In the genomic region with DNA sequence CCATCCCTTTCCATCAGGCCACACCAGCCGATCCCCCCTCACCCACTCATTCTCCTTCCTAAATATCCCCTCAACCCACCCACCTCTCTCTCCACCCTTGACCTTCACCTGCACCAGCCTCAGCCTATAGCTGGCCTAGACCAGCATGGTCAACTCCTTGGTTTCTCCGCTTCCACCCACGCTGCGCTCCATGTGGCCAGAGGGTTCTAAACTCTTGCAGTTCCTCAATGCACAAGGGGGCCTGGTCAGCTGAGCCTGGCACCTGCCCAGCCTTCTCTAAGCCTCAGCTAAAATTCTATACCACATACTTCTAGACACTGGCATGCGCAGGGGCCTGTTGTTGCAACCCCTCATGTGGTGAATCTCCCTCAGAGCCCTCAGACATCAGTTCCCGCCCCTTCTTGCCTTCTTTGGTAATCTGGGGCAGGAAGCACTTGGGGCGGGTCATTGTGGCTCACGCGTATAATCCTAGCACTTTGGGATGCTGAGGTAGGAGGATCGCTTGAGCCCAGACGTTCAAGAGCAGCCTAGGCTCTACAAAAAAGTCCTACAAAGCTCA, we compare ENCODE assay signal across 23 cellular contexts. TPM values are rescaled to one million over a fixed set of nuclear protein-coding genes. Genes with fewer than 3 reads are reported as not detected.
DNase-seq lines count a peak whose midpoint lies in the region; ATAC-seq, FAIRE-seq and TF ChIP-seq lines count a peak whose summit lies in the region.
"Had no signal": no experiment of that assay in that cellular context is flagged by ENCODE, and none has a peak within 500 bp of the region (broad histone marks: within the 10 kb centered on the region; RNA-seq: fewer than 3 reads in every experiment).

No MANE protein-coding gene starts in this region.

- peaks cover 23% of the 10 kb centered on the region for H3K36me3 Mint-ChIP-seq in neural crest cell (ENCODE audit: low read depth)

- WGBS in K562 (ENCODE audit: insufficient coverage, low coverage, missing lambda C conversion rate): 68% methylated on average over 11 of the region's 11 CpGs

- H3K9me3 ChIP-seq in K562 (replicated peaks; ENCODE audit: control insufficient read depth, insufficient read depth, low read depth, low read length): no peaks in the 10 kb centered on the region
- no peaks in the 10 kb centered on the region for H3K9me3 ChIP-seq in right atrium auricular region
- H3K9me3 ChIP-seq: BE2C, ovary, sigmoid colon, vagina had no signal

- no TSS peak for BruUV-seq in K562 (replicated peaks; lab: Mats Ljungman, UMichigan)

- H3K4me3 ChIP-seq in K562 (no peak overlapping the region), right atrium auricular region (no peak overlapping the region)
- H3K4me3 ChIP-seq: ovary, sigmoid colon, vagina had no signal

- no peak for TF ChIP-seq POLR2A in K562 (conservative IDR thresholded peaks at IDR 0.05)

- no peaks in the 10 kb centered on the region for H3K9me1 ChIP-seq in K562 (ENCODE audit: control insufficient read depth, insufficient read depth, low read length)

- H3K36me3 ChIP-seq in K562 (ENCODE audit: control insufficient read depth, insufficient read depth, low read length): peaks cover 21% of the 10 kb centered on the region; the same call in 2 of the 3 replicates
- no peaks in the 10 kb centered on the region for H3K36me3 ChIP-seq in right atrium auricular region
- H3K36me3 ChIP-seq: ovary had no signal

- intact Hi-C loops in K562 (cut with micrococcal nuclease): no loop called here

- peak; percentile 67 for DNase-seq in SIG-M5 treated with dmso at 0.1 percent for 504 hours (lab: John Stamatoyannopoulos, UW; ENCODE audit: unreplicated experiment)
- no peak for DNase-seq in SIG-M5 (lab: John Stamatoyannopoulos, UW)
- peak; percentile 93 for DNase-seq in MV-4-11 (lab: John Stamatoyannopoulos, UW)
- no peak for DNase-seq in K562 (ENCODE audit: extremely low read depth in 1 of 4, low spot score in 3 of 4)
- DNase-seq in neural crest cell (ENCODE audit: low read depth, low spot score): no peak
- no peak for DNase-seq in right atrium auricular region (ENCODE audit: low spot score)
- DNase-seq in ACHN: no peak
- no peak for DNase-seq in dedifferentiated amniotic fluid mesenchymal stem cell (ENCODE audit: extremely low spot score)
- DNase-seq: 8988T; activated CD4-positive, alpha-beta T cell treated with anti-CD3 and anti-CD28 coated beads, Interleukin-2, amount 50 U/mL, for 4 hours; activated naive CD4-positive, alpha-beta T cell treated with anti-CD3 and anti-CD28 coated beads, Interleukin-2, amount 50 U/mL, for 16 hours; activated T-cell treated with anti-CD3 and anti-CD28 coated beads, Interleukin-2, amount 50 U/mL, for 1 hour; BE2C; effector memory CD4-positive, alpha-beta T cell; NCI-H146; NCI-H2171 treated with DMSO at 0.1 percent for 48 hours; ovary; Right ventricle myocardium superior; sigmoid colon had no signal

- H3K27ac ChIP-seq in K562 (ENCODE audit: extremely low read depth, low read depth, low read length) (no peak overlapping the region), right atrium auricular region (no peak overlapping the region)
- H3K27ac ChIP-seq: ovary, sigmoid colon, vagina, VCaP had no signal

- H3K4me1 Mint-ChIP-seq in neural crest cell: peaks cover 13% of the 10 kb centered on the region

- TF ChIP-seq RAD21 in K562 (CRISPR knock-in tag; conservative IDR thresholded peaks at IDR 0.05 in 1 of 2, IDR thresholded peaks at IDR 0.05 in 1 of 2): no peak

- no peak overlapping the region for H3K27ac Mint-ChIP-seq in neural crest cell (ENCODE audit: unreplicated experiment)

- CTCF ChIA-PET in K562 (lab: Yijun Ruan, JAX; ENCODE audit: low intra/inter-chr PET ratio): no interaction called here

- H3K4me2 ChIP-seq in K562 (ENCODE audit: insufficient read depth, low read length): no peak overlapping the region

- no peak overlapping the region for H2AFZ ChIP-seq in K562 (ENCODE audit: low read depth, low read length)

- peak; percentile 18; the same call in 2 of the 3 replicates for ATAC-seq in K562

- no peaks in the 10 kb centered on the region for H3K27me3 Mint-ChIP-seq in neural crest cell (ENCODE audit: low read depth)

- H3K79me2 ChIP-seq in K562 (ENCODE audit: control insufficient read depth, insufficient read depth, low read length): no peaks in the 10 kb centered on the region

- no peak for TF ChIP-seq CTCF in K562 (IDR thresholded peaks at IDR 0.05 in 2 of 3, conservative IDR thresholded peaks at IDR 0.05 in 1 of 3; ENCODE audit: insufficient read depth in 2 of 3, low read depth in 1 of 3, low read length in 3 of 3)
- no peak for TF ChIP-seq CTCF in neural crest cell (conservative IDR thresholded peaks at IDR 0.05)
- TF ChIP-seq CTCF in right atrium auricular region (IDR thresholded peaks at IDR 0.05): no peak

- peaks cover 3% of the 10 kb centered on the region for H3K9me3 Mint-ChIP-seq in neural crest cell

- peaks cover 0 to 16% of the 10 kb centered on the region in 2 experiments; a peak in 4 of 5 replicates for H3K4me1 ChIP-seq in K562 (replicated peaks in 1 of 2; ENCODE audit: control insufficient read depth in 2 of 2, insufficient read depth in 2 of 2, low read length in 2 of 2)
- peaks cover 0 to 4% of the 10 kb centered on the region in 2 donors for H3K4me1 ChIP-seq in right atrium auricular region
- H3K4me1 ChIP-seq: BE2C had no signal

- no peaks in the 10 kb centered on the region for H4K20me1 ChIP-seq in K562 (replicated peaks; ENCODE audit: control insufficient read depth, insufficient read depth, low read length)

- FAIRE-seq in K562 (lab: Jason Lieb, UNC): peak; percentile 65
- FAIRE-seq: D721Med, G401.6 had no signal

- peak overlapping the region; percentile 51 for H3K4me3 Mint-ChIP-seq in neural crest cell

- POLR2A ChIA-PET in K562 (lab: Yijun Ruan, JAX): interaction anchor here (0.7 to 1.3 kb wide), 2 partner anchors 20 to 151 kb away, joined by 3 read pairs; partner anchors contain the start of gene LDLR

- H3K27me3 ChIP-seq in K562 (ENCODE audit: control insufficient read depth in 2 of 2, insufficient read depth in 2 of 2, low read length in 2 of 2) (no peaks in the 10 kb centered on the region), right atrium auricular region (no peaks in the 10 kb centered on the region)
- H3K27me3 ChIP-seq: BE2C, ovary, sigmoid colon, vagina had no signal

- in situ Hi-C loops in K562 (cut with MboI) (no loop called here), ACHN (cut with HindIII; ENCODE audit: low pct_ligation_motif_present, low pct_unique_long_range_greater_than_20kb, low sequenced_read_pairs) (no loop called here)

- peak overlapping the region in 1 of 2 experiments; percentile 36; a peak in 1 of 4 replicates for H3K9ac ChIP-seq in K562 (ENCODE audit: insufficient read depth in 1 of 2, low read depth in 2 of 2, low read length in 2 of 2)

- no peak for TF ChIP-seq EP300 in K562 (IDR thresholded peaks at IDR 0.05; ENCODE audit: low read length)

TF ChIP-seq in K562, 482 proteins besides CTCF, POLR2A, EP300 and RAD21:
- TF ChIP-seq EGR1 (conservative IDR thresholded peaks at IDR 0.05): peak; percentile 45
- TF ChIP-seq ELF1 (tag; IDR thresholded peaks at IDR 0.05): no peak
- no peak for TF ChIP-seq PHB (CRISPR knock-in tag; IDR thresholded peaks at IDR 0.05)
- no peak for TF ChIP-seq IRF1 (CRISPR knock-in tag; IDR thresholded peaks at IDR 0.05; ENCODE audit: borderline replicate concordance)
- TF ChIP-seq NBN (IDR thresholded peaks at IDR 0.05; ENCODE audit: low read depth): no peak
- no peak for TF ChIP-seq HNRNPL (IDR thresholded peaks at IDR 0.05; ENCODE audit: low read depth, low read length)
- no peak for TF ChIP-seq RBM34 (IDR thresholded peaks at IDR 0.05; ENCODE audit: borderline replicate concordance, insufficient read depth, low read length)

RNA-seq across cellular contexts. Expression of gene LDLR, which starts 19.7 kb away (rescaled TPM):
- total RNA-seq in K562 (2011; cell fraction: chromatin; rRNA removed; ENCODE audit: low replicate concordance): 854 and 2,497 TPM in 2 replicates
- total RNA-seq in K562 (2011; cell fraction: nucleolus; rRNA removed): 1,644 and 1,749 TPM in 2 replicates
- 955 and 1,119 TPM in 2 replicates for total RNA-seq in K562 (2011; cell fraction: nucleoplasm; rRNA removed)
- total RNA-seq in K562 (2014; rRNA removed) (84.9 and 95.7 TPM in 2 replicates), K562 (2014; rRNA removed; fragmentation: Illumina TruSeq; extraction: Trizol) (47.0 and 56.0 TPM in 2 replicates), K562 (2015; rRNA removed; fragmentation: Illumina TruSeq; extraction: Trizol) (76.0 and 82.3 TPM in 2 replicates), K562 (2021) (114 and 121 TPM in 2 replicates), neural crest cell (141 and 152 TPM in 2 replicates), right atrium auricular region (10 to 100 TPM; 13.8 to 15.9 TPM)
- polyA plus RNA-seq in K562 (2011; rRNA removed) (75.7 and 124 TPM in 2 replicates), K562 (2014; fragmentation: Illumina TruSeq; extraction: Trizol) (56.3 and 63.5 TPM in 2 replicates), K562 (2014; fragmentation: Nextera tagmentation; extraction: Ambion mirVana) (10 to 100 TPM; 19.9 to 28.4 TPM), K562 (2014; rRNA removed) (44.5 and 59.5 TPM in 2 replicates)
- polyA plus RNA-seq in K562 (2011; cell fraction: cytosol; rRNA removed): 68.3 and 70.8 TPM in 2 replicates
- 163 and 213 TPM in 2 replicates for polyA plus RNA-seq in K562 (2011; cell fraction: nucleus; rRNA removed)
- 63.2 and 82.8 TPM in 2 replicates for polyA plus RNA-seq in K562 (2012)
- 187 and 204 TPM in 2 replicates for polyA minus RNA-seq in K562 (2011; rRNA and poly(A)+ RNA removed)
- 172 and 211 TPM in 2 replicates for polyA minus RNA-seq in K562 (2011; cell fraction: cytosol; rRNA and poly(A)+ RNA removed)
- 282 and 354 TPM in 2 replicates for polyA minus RNA-seq in K562 (2011; cell fraction: nucleus; rRNA and poly(A)+ RNA removed)

Comparison
In these comparisons a context has a peak if more than half of its experiments do, and no peak if none do; other contexts are left out.
1. DNase-seq: peak in SIG-M5 treated with dmso at 0.1 percent for 504 hours (single experiment) and MV-4-11 (single experiment); none in SIG-M5 (single experiment), K562 (0 of 4), neural crest cell (single experiment), right atrium auricular region (single experiment), ACHN (single experiment) and dedifferentiated amniotic fluid mesenchymal stem cell (single experiment).